Comparison of ENCODE assay signal across 21 cellular contexts in genomic region chr15:34892963-34893591, GRCh38.
DNase-seq lines count a peak whose midpoint lies in the region; ATAC-seq and TF ChIP-seq lines count a peak whose summit lies in the region.
"Had no signal": no experiment of that assay in that cellular context is flagged by ENCODE, and none has a peak within 500 bp of the region (broad histone marks: within the 10 kb centered on the region; RNA-seq: fewer than 3 reads in every experiment).

No MANE protein-coding gene starts in this region.

- H3K56ac ChIP-seq in mesendoderm (ENCODE audit: low read length): no peak overlapping the region

- no peak overlapping the region for H4K5ac ChIP-seq in mesendoderm (ENCODE audit: low read length)

- no peak overlapping the region for H3K9ac ChIP-seq in endodermal cell (ENCODE audit: extremely low read depth, low read length, poor library complexity, severe bottlenecking)
- no peak overlapping the region for H3K9ac ChIP-seq in mesendoderm (ENCODE audit: low read length)
- H3K9ac ChIP-seq: BLaER1 treated with 17β-estradiol and CSF1 and Interleukin-3, amounts not matched to agents 10 nM and 100 nM; GM23248 had no signal

- H3K27me3 Mint-ChIP-seq in WTC11 (ENCODE audit: low read depth) (no peaks in the 10 kb centered on the region), endodermal cell (ENCODE audit: insufficient read depth) (no peaks in the 10 kb centered on the region)
- H3K27me3 Mint-ChIP-seq in activated T-cell treated with anti-CD3 and anti-CD28 coated beads, Interleukin-2, amount 50 U/mL, for 72 hours (ENCODE audit: low read depth): no peaks in the 10 kb centered on the region
- H3K27me3 Mint-ChIP-seq: B cell, IgD-negative memory B cell had no signal

- H3K27ac Mint-ChIP-seq in WTC11 (0 out of 2 replicates have a peak overlapping the region, but pooled peaks have one; percentile 50), endodermal cell (no peak overlapping the region)
- no peak overlapping the region for H3K27ac Mint-ChIP-seq in activated T-cell treated with anti-CD3 and anti-CD28 coated beads, Interleukin-2, amount 50 U/mL, for 72 hours
- H3K27ac Mint-ChIP-seq: B cell; CD8-positive, alpha-beta T cell; IgD-negative memory B cell had no signal

- H3K27me3 ChIP-seq in endodermal cell (ENCODE audit: control insufficient read depth, insufficient read depth, low read length, poor library complexity, severe bottlenecking): no peaks in the 10 kb centered on the region
- H3K27me3 ChIP-seq in mesendoderm (ENCODE audit: insufficient read depth, low read length, poor library complexity): no peaks in the 10 kb centered on the region
- H3K27me3 ChIP-seq: BLaER1 treated with 17β-estradiol and CSF1 and Interleukin-3, amounts not matched to agents 10 nM and 100 nM had no signal

- 78 to 80% methylated on average over 6 to 7 of the region's 7 CpGs for WGBS in endodermal cell (ENCODE audit: insufficient coverage in 1 of 2, insufficient read length in 1 of 2), 2 experiments
- WGBS in mesendoderm (ENCODE audit: extremely low coverage, insufficient coverage, low lambda C conversion rate): no CpG with 5 or more reads among the region's 7 CpGs

- peaks cover 2% of the 10 kb centered on the region; the same call in 1 of the 2 replicates for H3K4me1 Mint-ChIP-seq in WTC11
- no peaks in the 10 kb centered on the region for H3K4me1 Mint-ChIP-seq in endodermal cell
- no peaks in the 10 kb centered on the region for H3K4me1 Mint-ChIP-seq in activated T-cell treated with anti-CD3 and anti-CD28 coated beads, Interleukin-2, amount 50 U/mL, for 72 hours (ENCODE audit: low read depth)
- H3K4me1 Mint-ChIP-seq: B cell had no signal

- TF ChIP-seq CTCF in WTC11 (IDR thresholded peaks at IDR 0.05) (no peak), endodermal cell (conservative IDR thresholded peaks at IDR 0.05) (no peak)

- H3K18ac ChIP-seq in mesendoderm (ENCODE audit: low read length): no peak overlapping the region

- no peak overlapping the region for H3K23ac ChIP-seq in mesendoderm (ENCODE audit: low read length)

- H3K9me3 Mint-ChIP-seq in WTC11: peaks cover 23% of the 10 kb centered on the region
- peaks cover 26% of the 10 kb centered on the region for H3K9me3 Mint-ChIP-seq in endodermal cell
- H3K9me3 Mint-ChIP-seq in activated T-cell treated with anti-CD3 and anti-CD28 coated beads, Interleukin-2, amount 50 U/mL, for 72 hours: peaks cover 0 to 15% of the 10 kb centered on the region in 2 donors

- H3K9me3 ChIP-seq in endodermal cell (ENCODE audit: control insufficient read depth, low read length): peaks cover 30% of the 10 kb centered on the region

- H3K4me1 ChIP-seq in endodermal cell (ENCODE audit: control insufficient read depth, insufficient read depth, low read length) (no peaks in the 10 kb centered on the region), mesendoderm (ENCODE audit: control insufficient read depth, low read depth, low read length) (no peaks in the 10 kb centered on the region)
- H3K4me1 ChIP-seq: BLaER1 treated with 17β-estradiol and CSF1 and Interleukin-3, amounts not matched to agents 10 nM and 100 nM had no signal

- no peak overlapping the region for H2AK5ac ChIP-seq in mesendoderm (ENCODE audit: low read length)

- H3K4me2 ChIP-seq in mesendoderm (ENCODE audit: low read length): no peak overlapping the region
- H3K4me2 ChIP-seq: BLaER1 treated with 17β-estradiol and CSF1 and Interleukin-3, amounts not matched to agents 10 nM and 100 nM had no signal

- ATAC-seq in WTC11 (peak; percentile 79), HG03442 (IDR thresholded peaks at IDR 0.05; ENCODE audit: unreplicated experiment) (no peak), HG03439 (IDR thresholded peaks at IDR 0.05; ENCODE audit: unreplicated experiment) (no peak)
- no peak for ATAC-seq in activated T-cell treated with anti-CD3 and anti-CD28 coated beads, Interleukin-2, amount 50 U/mL, for 72 hours (replicated peaks in 1 of 2)
- ATAC-seq: CD8-positive, alpha-beta T cell; HepG2 had no signal

- H2BK120ac ChIP-seq in mesendoderm (ENCODE audit: low read depth, low read length): no peak overlapping the region

- CTCF ChIA-PET in WTC11 (lab: Charles Lee): no interaction called here

- H4K8ac ChIP-seq in mesendoderm (ENCODE audit: low read depth, low read length): no peak overlapping the region

- H3K4me3 Mint-ChIP-seq in WTC11: no peak overlapping the region
- no peak overlapping the region for H3K4me3 Mint-ChIP-seq in endodermal cell
- H3K4me3 Mint-ChIP-seq in activated T-cell treated with anti-CD3 and anti-CD28 coated beads, Interleukin-2, amount 50 U/mL, for 72 hours: no peak overlapping the region
- H3K4me3 Mint-ChIP-seq: B cell; CD8-positive, alpha-beta T cell had no signal

- in situ Hi-C loops in Caki2 (cut with HindIII; ENCODE audit: low pct_unique_long_range_greater_than_20kb, low sequenced_read_pairs): no loop called here

- H3K27ac ChIP-seq in endodermal cell (ENCODE audit: low read depth, low read length) (no peak overlapping the region), mesendoderm (ENCODE audit: low read depth, low read length) (no peak overlapping the region)
- H3K27ac ChIP-seq: BLaER1 treated with 17β-estradiol and CSF1 and Interleukin-3, amounts not matched to agents 10 nM and 100 nM; GM23248 had no signal

- POLR2A ChIA-PET in WTC11 (lab: Charles Lee): no interaction called here

- H2BK15ac ChIP-seq in mesendoderm (replicated peaks; ENCODE audit: low read depth): no peak overlapping the region

- DNase-seq in Caki2 (ENCODE audit: low read depth) (peak; percentile 3), WTC11 (ENCODE audit: low spot score) (no peak), endodermal cell (peak; percentile 53), mesendoderm (peak; percentile 29), hippocampal formation (lab: John Stamatoyannopoulos, UW) (no peak)
- no peak for DNase-seq in activated T-cell treated with anti-CD3 and anti-CD28 coated beads, Interleukin-2, amount 50 U/mL, for 72 hours
- DNase-seq: 8988T; CD8-positive, alpha-beta T cell; DMS 273 treated with DMSO at 0.1 percent for 48 hours; DMS53; DND-41; EL; GM23248; H7; KG1 had no signal

- H3K36me3 ChIP-seq in endodermal cell (ENCODE audit: control insufficient read depth, insufficient read depth, low read length): peaks cover 94% of the 10 kb centered on the region
- peaks cover 8% of the 10 kb centered on the region for H3K36me3 ChIP-seq in mesendoderm (ENCODE audit: control insufficient read depth, insufficient read depth, low read length)

- no peak overlapping the region for H2BK5ac ChIP-seq in mesendoderm (ENCODE audit: low read length)

- H3K79me2 ChIP-seq in mesendoderm (ENCODE audit: control insufficient read depth, insufficient read depth, low read length): no peaks in the 10 kb centered on the region

- no peak overlapping the region for H3K4ac ChIP-seq in mesendoderm (ENCODE audit: low read depth, low read length)

- peaks cover 75% of the 10 kb centered on the region for H3K36me3 Mint-ChIP-seq in WTC11
- H3K36me3 Mint-ChIP-seq in endodermal cell (ENCODE audit: low read depth): peaks cover 77% of the 10 kb centered on the region
- peaks cover 28 to 50% of the 10 kb centered on the region in 2 donors for H3K36me3 Mint-ChIP-seq in activated T-cell treated with anti-CD3 and anti-CD28 coated beads, Interleukin-2, amount 50 U/mL, for 72 hours (ENCODE audit: insufficient read depth in 2 of 2)

- H3K4me3 ChIP-seq in endodermal cell (ENCODE audit: low read length): peak overlapping the region; percentile 45
- H3K4me3 ChIP-seq in mesendoderm (ENCODE audit: low read length): peak overlapping the region; percentile 20
- H3K4me3 ChIP-seq: GM23248 had no signal

- H3K79me1 ChIP-seq in mesendoderm (ENCODE audit: low read length): no peaks in the 10 kb centered on the region

TF ChIP-seq in WTC11, 78 proteins besides CTCF, POLR2A, EP300 and RAD21 (continues in another document):
- TF ChIP-seq MXD4 (CRISPR knock-in tag; IDR thresholded peaks at IDR 0.05; ENCODE audit: borderline replicate concordance) (no peak), FOXK1 (CRISPR knock-in tag; IDR thresholded peaks at IDR 0.05) (no peak), NR2C2 (CRISPR knock-in tag; IDR thresholded peaks at IDR 0.05) (no peak), ZMAT4 (CRISPR knock-in tag; IDR thresholded peaks at IDR 0.05) (no peak), PRRX2 (CRISPR knock-in tag; IDR thresholded peaks at IDR 0.05) (no peak), ZNF532 (CRISPR knock-in tag; IDR thresholded peaks at IDR 0.05; ENCODE audit: borderline replicate concordance) (no peak), SMAD3 (CRISPR knock-in tag; IDR thresholded peaks at IDR 0.05; ENCODE audit: borderline replicate concordance) (no peak), NFE2L1 (CRISPR knock-in tag; IDR thresholded peaks at IDR 0.05) (no peak)

Comparison
In these comparisons a context has a peak if more than half of its experiments do, and no peak if none do; other contexts are left out.
1. DNase-seq: peak in Caki2 (single experiment), endodermal cell (single experiment) and mesendoderm (single experiment); none in WTC11 (single experiment), hippocampal formation (0 of 2) and activated T-cell treated with anti-CD3 and anti-CD28 coated beads, Interleukin-2, amount 50 U/mL, for 72 hours (0 of 2).